In the genomic region with DNA sequence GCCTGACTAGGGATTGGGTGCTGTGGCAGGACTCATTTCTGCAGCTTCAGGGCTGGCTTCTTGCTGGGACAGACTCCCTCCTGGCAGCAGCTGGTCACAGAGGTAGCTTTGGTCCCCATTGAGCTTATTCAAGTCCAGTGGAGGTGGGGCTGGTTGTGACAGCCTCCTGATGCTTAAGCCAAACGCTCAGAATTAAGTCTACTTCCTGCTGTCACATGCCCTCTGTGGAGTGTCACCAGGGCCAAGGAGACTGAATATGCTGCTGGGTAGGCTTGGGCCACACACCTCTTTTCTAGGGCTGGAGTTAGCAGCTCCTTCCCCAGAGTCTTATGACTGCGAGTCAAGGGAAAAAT, we compare ENCODE assay signal across 1 cellular context.
TF ChIP-seq lines count a peak whose summit lies in the region.

No MANE protein-coding gene starts in this region.

TF ChIP-seq in IMR-90, 13 proteins besides CTCF, POLR2A, EP300 and RAD21:
- TF ChIP-seq SMC3 (IDR thresholded peaks at IDR 0.05; ENCODE audit: low read depth, low read length): no peak
- TF ChIP-seq RFX5 (IDR thresholded peaks at IDR 0.05; ENCODE audit: low read depth, low read length): no peak
- TF ChIP-seq, protein P1, sequence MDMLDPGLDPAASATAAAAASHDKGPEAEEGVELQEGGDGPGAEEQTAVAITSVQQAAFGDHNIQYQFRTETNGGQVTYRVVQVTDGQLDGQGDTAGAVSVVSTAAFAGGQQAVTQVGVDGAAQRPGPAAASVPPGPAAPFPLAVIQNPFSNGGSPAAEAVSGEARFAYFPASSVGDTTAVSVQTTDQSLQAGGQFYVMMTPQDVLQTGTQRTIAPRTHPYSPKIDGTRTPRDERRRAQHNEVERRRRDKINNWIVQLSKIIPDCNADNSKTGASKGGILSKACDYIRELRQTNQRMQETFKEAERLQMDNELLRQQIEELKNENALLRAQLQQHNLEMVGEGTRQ (IDR thresholded peaks at IDR 0.05; ENCODE audit: low read depth, low read length): no peak
- TF ChIP-seq, protein P2, sequence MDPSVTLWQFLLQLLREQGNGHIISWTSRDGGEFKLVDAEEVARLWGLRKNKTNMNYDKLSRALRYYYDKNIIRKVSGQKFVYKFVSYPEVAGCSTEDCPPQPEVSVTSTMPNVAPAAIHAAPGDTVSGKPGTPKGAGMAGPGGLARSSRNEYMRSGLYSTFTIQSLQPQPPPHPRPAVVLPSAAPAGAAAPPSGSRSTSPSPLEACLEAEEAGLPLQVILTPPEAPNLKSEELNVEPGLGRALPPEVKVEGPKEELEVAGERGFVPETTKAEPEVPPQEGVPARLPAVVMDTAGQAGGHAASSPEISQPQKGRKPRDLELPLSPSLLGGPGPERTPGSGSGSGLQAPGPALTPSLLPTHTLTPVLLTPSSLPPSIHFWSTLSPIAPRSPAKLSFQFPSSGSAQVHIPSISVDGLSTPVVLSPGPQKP (IDR thresholded peaks at IDR 0.05; ENCODE audit: borderline replicate concordance, low read depth, low read length): no peak
- no peak for TF ChIP-seq MAZ (IDR thresholded peaks at IDR 0.05; ENCODE audit: borderline replicate concordance, low read depth, low read length)
- TF ChIP-seq FOS (IDR thresholded peaks at IDR 0.05; ENCODE audit: low read depth, low read length): no peak
- no peak for TF ChIP-seq NFE2L2 (IDR thresholded peaks at IDR 0.05; ENCODE audit: low read depth, low read length)
- TF ChIP-seq CEBPB (IDR thresholded peaks at IDR 0.05; ENCODE audit: low read depth, low read length): no peak
- TF ChIP-seq RCOR1 (IDR thresholded peaks at IDR 0.05; ENCODE audit: insufficient replicate concordance, low read length): no peak
- TF ChIP-seq CHD1 (IDR thresholded peaks at IDR 0.05; ENCODE audit: low read depth, low read length): no peak
- TF ChIP-seq BHLHE40 (IDR thresholded peaks at IDR 0.05; ENCODE audit: low read depth, low read length): no peak
- TF ChIP-seq MAFK (IDR thresholded peaks at IDR 0.05; ENCODE audit: low read depth, low read length): no peak
- TF ChIP-seq MXI1 (IDR thresholded peaks at IDR 0.05; ENCODE audit: borderline replicate concordance, low read depth, low read length): no peak
